In the genomic region with DNA sequence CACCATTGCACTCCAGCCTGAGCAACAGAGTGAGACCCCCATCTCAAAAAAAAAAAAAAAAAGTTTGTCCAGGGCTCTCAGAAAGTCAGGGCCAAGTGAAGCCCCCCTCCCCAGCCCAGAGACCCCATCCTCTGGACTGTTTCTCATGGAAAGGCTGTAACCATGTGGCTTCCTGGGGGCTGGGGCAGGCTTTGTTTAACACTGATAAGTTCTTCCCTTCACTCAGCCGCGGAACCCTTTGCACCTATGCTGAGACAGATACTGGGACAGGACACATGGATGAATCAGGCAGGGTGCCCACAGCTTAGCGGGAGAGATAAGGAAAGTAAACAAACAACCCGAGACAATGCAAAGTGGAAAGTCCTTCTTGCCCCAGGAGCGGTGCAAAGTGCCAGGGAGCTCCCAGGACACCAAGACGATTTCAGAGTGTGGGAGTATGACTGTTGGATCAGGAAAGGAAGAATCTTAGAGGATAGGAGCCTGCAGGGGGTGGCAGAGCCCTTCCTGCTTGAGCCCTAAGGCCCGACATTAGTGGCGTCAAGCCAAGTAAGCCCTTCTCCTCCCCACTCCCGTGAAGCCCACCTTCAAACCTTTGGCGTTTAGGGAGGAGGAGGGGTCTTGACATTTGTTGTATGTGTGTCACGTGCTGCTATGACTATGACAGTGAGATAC, we compare ENCODE assay signal across 9 cellular contexts. TPM values are rescaled to one million over a fixed set of nuclear protein-coding genes. Genes with fewer than 3 reads are reported as not detected.
DNase-seq lines count a peak whose midpoint lies in the region; ATAC-seq, FAIRE-seq and TF ChIP-seq lines count a peak whose summit lies in the region.
"Had no signal": no experiment of that assay in that cellular context is flagged by ENCODE, and none has a peak within 500 bp of the region (broad histone marks: within the 10 kb centered on the region; RNA-seq: fewer than 3 reads in every experiment).

No MANE protein-coding gene starts in this region.

- no peak for TF ChIP-seq POLR2A in NB4 (IDR thresholded peaks at IDR 0.05; ENCODE audit: extremely low read depth, insufficient read length)

- ATAC-seq in GM19035 (IDR thresholded peaks at IDR 0.05; ENCODE audit: unreplicated experiment) (no peak), T-cell (replicated peaks in 1 of 4) (no peak)

- H3K36me3 ChIP-seq in bronchial epithelial cell (ENCODE audit: control insufficient read depth, insufficient read depth, low read length), result no peaks in the 10 kb centered on the region
- H3K36me3 ChIP-seq: heart left ventricle had no signal

- no peaks in the 10 kb centered on the region for H3K4me1 Mint-ChIP-seq in neural crest cell
- H3K4me1 Mint-ChIP-seq in T-cell, result no peaks in the 10 kb centered on the region

- H3K9me3 Mint-ChIP-seq in neural crest cell (no peaks in the 10 kb centered on the region), T-cell (no peaks in the 10 kb centered on the region)

- no peak for FAIRE-seq in bronchial epithelial cell (lab: Jason Lieb, UNC)

- H3K4me3 Mint-ChIP-seq in neural crest cell (no peak overlapping the region), T-cell (no peak overlapping the region)

- CTCF ChIA-PET in T-cell (lab: Charles Lee), result no interaction called here

- TF ChIP-seq CTCF in NB4 (IDR thresholded peaks at IDR 0.05; ENCODE audit: low read depth, low read length) (peak; percentile 44), bronchial epithelial cell (IDR thresholded peaks at IDR 0.05; ENCODE audit: insufficient read depth, low read length, severe bottlenecking) (no peak), neural crest cell (conservative IDR thresholded peaks at IDR 0.05) (no peak)

- DNase-seq in DMS53 (lab: John Stamatoyannopoulos, UW) (peak; percentile 80), NB4 (ENCODE audit: low read depth) (peak; percentile 72), bronchial epithelial cell (ENCODE audit: low read depth) (peak; percentile 61), neural crest cell (ENCODE audit: low read depth, low spot score) (no peak), NCI-H524 (lab: John Stamatoyannopoulos, UW) (no peak), NCI-H2227 treated with DMSO at 0.1 percent for 48 hours (lab: John Stamatoyannopoulos, UW) (no peak), T-cell (no peak)
- DNase-seq: heart left ventricle had no signal

- POLR2A ChIA-PET in T-cell (lab: Charles Lee), result no interaction called here

- H3K36me3 Mint-ChIP-seq in neural crest cell (ENCODE audit: low read depth) (no peaks in the 10 kb centered on the region), T-cell (no peaks in the 10 kb centered on the region)

- H3K27me3 ChIP-seq in bronchial epithelial cell (ENCODE audit: control insufficient read depth, insufficient read depth, low read length), result no peaks in the 10 kb centered on the region

- H3K27me3 Mint-ChIP-seq in neural crest cell (ENCODE audit: low read depth) (peaks cover 11% of the 10 kb centered on the region), T-cell (peaks cover 25 to 51% of the 10 kb centered on the region in 2 donors)

- H3K4me3 ChIP-seq in NB4 (ENCODE audit: low read depth, low read length) (no peak overlapping the region), bronchial epithelial cell (ENCODE audit: low read depth, low read length) (no peak overlapping the region)
- H3K4me3 ChIP-seq: heart left ventricle had no signal

- H3K27ac Mint-ChIP-seq in neural crest cell (ENCODE audit: unreplicated experiment), result peak overlapping the region; percentile 48
- no peak overlapping the region for H3K27ac Mint-ChIP-seq in T-cell

RNA-seq across cellular contexts. Expression of gene MLXIPL, which starts 11.6 kb away (rescaled TPM):
- under 0.01 TPM in 1 of 2 replicates, not detected in the other for total RNA-seq in bronchial epithelial cell
- total RNA-seq in neural crest cell, result 0.80 and 1.1 TPM in 2 replicates
- total RNA-seq in T-cell, result under 1 TPM in 3 of 5 donors, not detected in 2; 0.30 to 0.95 (median 0.58) TPM

RNA-seq across cellular contexts. Expression of gene TBL2, which starts 34.4 kb away (rescaled TPM):
- total RNA-seq in bronchial epithelial cell (63.4 and 78.7 TPM in 2 replicates), neural crest cell (42.8 and 45.6 TPM in 2 replicates), T-cell (10 to 100 TPM; 14.8 to 38.5 (median 31.6) TPM)

RNA-seq across cellular contexts. Expression of gene VPS37D, which starts 54.9 kb away (rescaled TPM):
- total RNA-seq in bronchial epithelial cell (1.0 and 2.4 TPM in 2 replicates), neural crest cell (10.0 and 10.1 TPM in 2 replicates), T-cell (1 to 10 TPM in 1 of 5 donors, under 1 TPM in 4; 0.36 to 1.1 (median 0.57) TPM)

RNA-seq across cellular contexts. Expression of gene BCL7B, which starts 55.2 kb away (rescaled TPM):
- total RNA-seq in bronchial epithelial cell (21.3 and 23.6 TPM in 2 replicates), neural crest cell (49.9 and 51.6 TPM in 2 replicates), T-cell (100 to 1,000 TPM in 2 of 5 donors, 10 to 100 TPM in 3; 56.3 to 106 (median 63.8) TPM)

Comparison
In these comparisons a context has a peak if more than half of its experiments do, and no peak if none do; other contexts are left out.
1. DNase-seq: peak in DMS53 (single experiment), NB4 (single experiment) and bronchial epithelial cell (single experiment); none in neural crest cell (single experiment), NCI-H524 (0 of 2), NCI-H2227 treated with DMSO at 0.1 percent for 48 hours (single experiment) and T-cell (0 of 34).